8 cellular contexts compared by ENCODE assay signal in genomic region chr12:105235747-105236476, GRCh38. TPM values are rescaled to one million over a fixed set of nuclear protein-coding genes. Genes with fewer than 3 reads are reported as not detected.
A peak's percentile ranks its signal among the peaks of the same experiment; 100 is the strongest.
DNase-seq lines count a peak whose midpoint lies in the region; TF ChIP-seq lines count a peak whose summit lies in the region.

APPL2 (minus strand) TSS chr12:105236174; CDS start chr12:105236012, 162 bp downstream.

- no peaks in the 10 kb centered on the region for H3K27me3 Mint-ChIP-seq in nephron (ENCODE audit: low read depth)
- H3K27me3 Mint-ChIP-seq in stimulated activated naive CD8-positive, alpha-beta T cell treated with anti-CD3 and anti-CD28 coated beads, Interleukin-15, Interleukin-2, amounts not matched to agents 100 ng/mL and 50 ng/mL, for 24 hours: no peaks in the 10 kb centered on the region

- peak within 1 kb of the TSS; percentile 86 to 96 (median 95) for H3K27ac Mint-ChIP-seq in nephron
- H3K27ac Mint-ChIP-seq in stimulated activated naive CD8-positive, alpha-beta T cell treated with anti-CD3 and anti-CD28 coated beads, Interleukin-15, Interleukin-2, amounts not matched to agents 100 ng/mL and 50 ng/mL, for 24 hours: peak within 1 kb of the TSS; percentile 88

- no peaks in the 10 kb centered on the region for H3K9me3 Mint-ChIP-seq in nephron
- no peaks in the 10 kb centered on the region for H3K9me3 Mint-ChIP-seq in stimulated activated naive CD8-positive, alpha-beta T cell treated with anti-CD3 and anti-CD28 coated beads, Interleukin-15, Interleukin-2, amounts not matched to agents 100 ng/mL and 50 ng/mL, for 24 hours

- TF ChIP-seq CTCF in fibroblast of the aortic adventitia (IDR thresholded peaks at IDR 0.05; ENCODE audit: insufficient read depth, low read length): no peak
- TF ChIP-seq CTCF in nephron (IDR thresholded peaks at IDR 0.05; ENCODE audit: unreplicated experiment in 3 of 3): peak in 2 of 3 experiments; percentile 34 to 56

- peak within 1 kb of the TSS; percentile 87 to 96 (median 95) for H3K4me3 Mint-ChIP-seq in nephron
- H3K4me3 Mint-ChIP-seq in stimulated activated naive CD8-positive, alpha-beta T cell treated with anti-CD3 and anti-CD28 coated beads, Interleukin-15, Interleukin-2, amounts not matched to agents 100 ng/mL and 50 ng/mL, for 24 hours: peak within 1 kb of the TSS; percentile 93

- peaks cover 8% of the 10 kb centered on the region for H3K36me3 Mint-ChIP-seq in nephron (ENCODE audit: low read depth)
- peaks cover 4% of the 10 kb centered on the region for H3K36me3 Mint-ChIP-seq in stimulated activated naive CD8-positive, alpha-beta T cell treated with anti-CD3 and anti-CD28 coated beads, Interleukin-15, Interleukin-2, amounts not matched to agents 100 ng/mL and 50 ng/mL, for 24 hours (ENCODE audit: low read depth)

- peak within 1 kb of the TSS; percentile 87 for H3K4me3 ChIP-seq in fibroblast of the aortic adventitia (ENCODE audit: low read depth, low read length)

- peak; percentile 82 for TF ChIP-seq POLR2A in Raji (IDR thresholded peaks at IDR 0.05; ENCODE audit: insufficient read depth, low read depth, low read length)

- peaks cover 26% of the 10 kb centered on the region for H3K4me1 Mint-ChIP-seq in nephron
- H3K4me1 Mint-ChIP-seq in stimulated activated naive CD8-positive, alpha-beta T cell treated with anti-CD3 and anti-CD28 coated beads, Interleukin-15, Interleukin-2, amounts not matched to agents 100 ng/mL and 50 ng/mL, for 24 hours (ENCODE audit: low read depth): peaks cover 48% of the 10 kb centered on the region

- DNase-seq in EH (ENCODE audit: low read depth) (peak; percentile 92), H4 (ENCODE audit: low spot score) (peak; percentile 79), M059J (ENCODE audit: low read depth) (peak; percentile 91), fibroblast of the aortic adventitia (ENCODE audit: low read depth) (peak; percentile 85)
- peak; percentile 93 for DNase-seq in activated effector memory CD4-positive, alpha-beta T cell treated with anti-CD3 and anti-CD28 coated beads, Interleukin-2, amount 50 U/mL, for 16 hours

RNA-seq across cellular contexts. Expression of gene APPL2, which starts in this region (rescaled TPM):
- total RNA-seq in H4 (2014; rRNA removed; shearing (Covaris generic)): 12.0 and 12.3 TPM in 2 replicates
- 21.4 and 41.3 TPM in 2 replicates for total RNA-seq in M059J (2014; rRNA removed; shearing (Covaris generic))
- 48.5 and 73.0 TPM in 2 replicates for total RNA-seq in fibroblast of the aortic adventitia (ENCODE audit: low replicate concordance)

Comparison
In these comparisons a context has a peak if more than half of its experiments do, and no peak if none do; other contexts are left out.
1. Peak in every context shown above with its lines: DNase-seq and H3K4me3 ChIP-seq.